In the genomic region with DNA sequence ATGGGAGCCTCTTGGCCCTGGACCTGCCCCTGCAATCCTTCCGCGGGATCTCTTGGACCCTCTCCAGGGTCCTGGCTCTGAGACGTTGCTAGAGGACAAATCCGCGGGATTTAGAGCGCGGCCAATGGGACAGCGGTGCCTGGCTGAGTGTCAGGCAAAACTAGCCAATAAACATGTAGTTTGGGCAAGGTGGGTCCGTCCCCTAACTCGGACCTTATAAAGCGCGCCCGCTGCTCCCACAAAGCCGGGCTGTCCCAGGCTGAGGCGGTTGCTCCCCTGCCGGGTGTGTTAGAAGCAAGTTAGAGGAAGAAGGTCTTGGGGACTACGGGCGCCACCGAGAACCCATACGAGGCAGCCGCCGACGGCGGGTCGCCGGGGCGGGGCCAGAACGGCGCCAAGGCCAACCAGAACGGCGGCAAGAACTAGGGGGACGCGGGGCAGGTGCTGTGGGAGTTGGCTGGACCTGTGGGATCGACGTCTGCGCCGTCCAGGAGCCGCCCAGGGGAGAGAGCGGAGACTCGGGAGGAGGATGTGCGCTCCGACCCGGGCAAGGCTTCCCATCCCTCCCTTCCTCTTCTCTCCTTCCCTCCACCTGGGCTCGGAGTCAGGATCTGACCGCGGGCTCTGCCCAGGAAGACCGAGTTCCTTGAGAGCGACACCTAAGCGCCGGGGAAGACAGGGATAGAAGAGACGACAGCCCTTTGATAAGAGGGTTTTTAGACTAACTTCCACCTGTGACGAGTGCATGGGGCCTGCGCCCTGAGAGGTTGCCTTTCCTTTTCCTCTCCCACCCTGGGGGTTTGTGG, we compare ENCODE assay signal across 8 cellular contexts. TPM values are rescaled to one million over a fixed set of nuclear protein-coding genes. Genes with fewer than 3 reads are reported as not detected.
DNase-seq lines count a peak whose midpoint lies in the region; ATAC-seq and TF ChIP-seq lines count a peak whose summit lies in the region.

No MANE protein-coding gene starts in this region.

- DNase-seq in EL (peak; percentile 99), GM23248 (peak; percentile 96), fibroblast of the conjunctiva (ENCODE audit: low read depth) (peak; percentile 95), natural killer cell (peak; percentile 33)
- peak; percentile 78 for DNase-seq in activated T-helper 2 cell treated with anti-CD3 and anti-CD28 coated beads, Interferon-gamma antibody, Interleukin-2, Interleukin-4, amounts not matched to agents 10 μg/mL and 5 μg/mL and 100 μg/mL, durations not matched to agents 14 hours and 24 hours and 36 hours (ENCODE audit: low spot score)

- no peaks in the 10 kb centered on the region for H3K9me2 ChIP-seq in GM23248 (ENCODE audit: insufficient read depth)

- H3K79me2 ChIP-seq in GM23248 (ENCODE audit: insufficient read depth) (peaks cover 23% of the 10 kb centered on the region), KMS-11 (ENCODE audit: insufficient read depth, low read depth) (peaks cover 50% of the 10 kb centered on the region)

- intact Hi-C loops in activated T-helper 2 cell treated with anti-CD3 and anti-CD28 coated beads, Interferon-gamma antibody, Interleukin-2, Interleukin-4, amounts not matched to agents 10 μg/mL and 5 μg/mL and 100 μg/mL, durations not matched to agents 14 hours and 24 hours and 36 hours (cut with micrococcal nuclease): loop anchor here (1.0 to 5.0 kb wide), 5 partner anchors 12 to 502 kb away; a partner anchor contains a TSS
- intact Hi-C loops in natural killer cell (cut with micrococcal nuclease): loop anchor here (2.0 to 10.0 kb wide), 3 partner anchors 378 to 600 kb away; no protein-coding TSS in a partner anchor

- H3K4me1 ChIP-seq in GM23248 (ENCODE audit: insufficient read depth) (peaks cover 28% of the 10 kb centered on the region), KMS-11 (ENCODE audit: low read depth, poor library complexity, severe bottlenecking) (peaks cover 54% of the 10 kb centered on the region), stomach smooth muscle (ENCODE audit: control insufficient read depth, insufficient read depth, low read length) (peaks cover 10% of the 10 kb centered on the region)

- H3F3A ChIP-seq in GM23248 (ENCODE audit: insufficient read depth): peaks cover 36% of the 10 kb centered on the region

- peak overlapping the region; percentile 76 for H3K9ac ChIP-seq in GM23248
- peak overlapping the region; percentile 76 for H3K9ac ChIP-seq in KMS-11
- peak overlapping the region; percentile 63 to 79 for H3K9ac ChIP-seq in stomach smooth muscle (ENCODE audit: low read length in 2 of 2)

- 0 out of 2 replicates have a peak overlapping the region, but pooled peaks have one; percentile 7 for H3K27ac ChIP-seq in GM23248
- peak overlapping the region; percentile 64 for H3K27ac ChIP-seq in KMS-11
- peak overlapping the region; percentile 43 for H3K27ac ChIP-seq in stomach smooth muscle (ENCODE audit: low read length)

- H3K4me3 Mint-ChIP-seq in activated T-helper 2 cell treated with anti-CD3 and anti-CD28 coated beads, Interferon-gamma antibody, Interleukin-2, Interleukin-4, amounts not matched to agents 10 μg/mL and 5 μg/mL and 100 μg/mL, durations not matched to agents 14 hours and 24 hours and 36 hours (ENCODE audit: low read depth): no peak overlapping the region
- no peak overlapping the region for H3K4me3 Mint-ChIP-seq in natural killer cell

- peaks cover 8% of the 10 kb centered on the region for H3K36me3 Mint-ChIP-seq in activated T-helper 2 cell treated with anti-CD3 and anti-CD28 coated beads, Interferon-gamma antibody, Interleukin-2, Interleukin-4, amounts not matched to agents 10 μg/mL and 5 μg/mL and 100 μg/mL, durations not matched to agents 14 hours and 24 hours and 36 hours (ENCODE audit: low read depth)
- no peaks in the 10 kb centered on the region for H3K36me3 Mint-ChIP-seq in natural killer cell

- no peaks in the 10 kb centered on the region for H3K36me3 ChIP-seq in GM23248 (ENCODE audit: low read depth)
- peaks cover 12% of the 10 kb centered on the region; the same call in 1 of the 2 replicates for H3K36me3 ChIP-seq in KMS-11 (ENCODE audit: insufficient read depth)
- no peaks in the 10 kb centered on the region for H3K36me3 ChIP-seq in stomach smooth muscle (ENCODE audit: control insufficient read depth in 2 of 2, insufficient read depth in 2 of 2, low read length in 2 of 2)

- no peak overlapping the region for H3K27ac Mint-ChIP-seq in activated T-helper 2 cell treated with anti-CD3 and anti-CD28 coated beads, Interferon-gamma antibody, Interleukin-2, Interleukin-4, amounts not matched to agents 10 μg/mL and 5 μg/mL and 100 μg/mL, durations not matched to agents 14 hours and 24 hours and 36 hours
- H3K27ac Mint-ChIP-seq in natural killer cell: no peak overlapping the region

- H2AFZ ChIP-seq in GM23248 (peak overlapping the region; percentile 96), KMS-11 (ENCODE audit: low read depth) (peak overlapping the region; percentile 64)

- H3K27me3 Mint-ChIP-seq in activated T-helper 2 cell treated with anti-CD3 and anti-CD28 coated beads, Interferon-gamma antibody, Interleukin-2, Interleukin-4, amounts not matched to agents 10 μg/mL and 5 μg/mL and 100 μg/mL, durations not matched to agents 14 hours and 24 hours and 36 hours (ENCODE audit: low read depth): no peaks in the 10 kb centered on the region
- H3K27me3 Mint-ChIP-seq in natural killer cell (ENCODE audit: low read depth in 2 of 2): peaks cover 0 to 5% of the 10 kb centered on the region in 2 donors

- H3K4me1 Mint-ChIP-seq in activated T-helper 2 cell treated with anti-CD3 and anti-CD28 coated beads, Interferon-gamma antibody, Interleukin-2, Interleukin-4, amounts not matched to agents 10 μg/mL and 5 μg/mL and 100 μg/mL, durations not matched to agents 14 hours and 24 hours and 36 hours (ENCODE audit: low read depth): peaks cover 16% of the 10 kb centered on the region
- peaks cover 0 to 3% of the 10 kb centered on the region in 2 donors for H3K4me1 Mint-ChIP-seq in natural killer cell

- no peaks in the 10 kb centered on the region for H3K9me3 Mint-ChIP-seq in activated T-helper 2 cell treated with anti-CD3 and anti-CD28 coated beads, Interferon-gamma antibody, Interleukin-2, Interleukin-4, amounts not matched to agents 10 μg/mL and 5 μg/mL and 100 μg/mL, durations not matched to agents 14 hours and 24 hours and 36 hours
- no peaks in the 10 kb centered on the region for H3K9me3 Mint-ChIP-seq in natural killer cell

- WGBS in GM23248 (ENCODE audit: low coverage in 1 of 2, low lambda C conversion rate in 2 of 2, missing lambda C conversion rate in 2 of 2), 2 experiments: 1% methylated on average over 53 of the region's 53 CpGs

- in situ Hi-C loops in GM23248 (cut with MboI): loop anchor here (5.0 kb wide), 1 partner anchor 257 kb away; no protein-coding TSS in a partner anchor

- H3K4me2 ChIP-seq in GM23248 (ENCODE audit: unreplicated experiment): peak overlapping the region; percentile 99
- peak overlapping the region; percentile 99 for H3K4me2 ChIP-seq in KMS-11

- H4K20me1 ChIP-seq in GM23248 (ENCODE audit: insufficient read depth): no peaks in the 10 kb centered on the region
- no peaks in the 10 kb centered on the region for H4K20me1 ChIP-seq in KMS-11 (ENCODE audit: insufficient read depth)

- H3K9me3 ChIP-seq in GM23248 (ENCODE audit: low read depth) (no peaks in the 10 kb centered on the region), stomach smooth muscle (ENCODE audit: control insufficient read depth in 2 of 2, low read length in 2 of 2) (no peaks in the 10 kb centered on the region)

- TF ChIP-seq CTCF in KMS-11 (conservative IDR thresholded peaks at IDR 0.05; ENCODE audit: low read depth, low read length): no peak
- no peak for TF ChIP-seq CTCF in natural killer cell (IDR thresholded peaks at IDR 0.05)

- peak; percentile 79 to 87 (median 80) for ATAC-seq in natural killer cell

- peak overlapping the region; percentile 91 for H3K4me3 ChIP-seq in GM23248
- H3K4me3 ChIP-seq in KMS-11 (IDR thresholded peaks at IDR 0.05; ENCODE audit: insufficient read depth, low read depth, low read length): no peak overlapping the region
- H3K4me3 ChIP-seq in stomach smooth muscle (ENCODE audit: low read length in 2 of 2): peak overlapping the region; percentile 77 to 86

- H3K27me3 ChIP-seq in GM23248 (replicated peaks; ENCODE audit: insufficient read depth) (no peaks in the 10 kb centered on the region), KMS-11 (ENCODE audit: insufficient read depth, low read depth) (no peaks in the 10 kb centered on the region), stomach smooth muscle (ENCODE audit: control insufficient read depth in 1 of 2, insufficient read depth in 2 of 2, low read length in 2 of 2) (no peaks in the 10 kb centered on the region)

TF ChIP-seq in PFSK-1, 5 proteins besides CTCF, POLR2A, EP300 and RAD21:
- TF ChIP-seq TAF1 (IDR thresholded peaks at IDR 0.05; ENCODE audit: borderline replicate concordance, insufficient read depth, low read length): peak; percentile 75; the same call in 1 of the 2 replicates
- no peak for TF ChIP-seq SIN3A (IDR thresholded peaks at IDR 0.05; ENCODE audit: borderline replicate concordance, insufficient read depth, low read length)
- TF ChIP-seq POLR2AphosphoS5 (IDR thresholded peaks at IDR 0.05; ENCODE audit: low read depth, low read length): peak; percentile 82

RNA-seq across cellular contexts. Expression of a gene that starts 6.5 kb away (rescaled TPM):
- total RNA-seq in GM23248 (2014; rRNA removed; shearing (Covaris generic)): 64.0 and 68.4 TPM in 2 replicates
- polyA plus RNA-seq in GM23248 (2016; fragmentation: Nextera tagmentation; extraction: Ambion mirVana): 95.1 and 96.0 TPM in 2 replicates
- polyA plus RNA-seq in PFSK-1 (2012; ENCODE audit: insufficient read length, low read depth): 3.8 TPM
- 17.0 and 18.9 TPM in 2 replicates for total RNA-seq in activated T-helper 2 cell treated with anti-CD3 and anti-CD28 coated beads, Interferon-gamma antibody, Interleukin-2, Interleukin-4, amounts not matched to agents 10 μg/mL and 5 μg/mL and 100 μg/mL, durations not matched to agents 14 hours and 24 hours and 36 hours
- 1 to 10 TPM; 4.8 to 5.6 (median 5.3) TPM for total RNA-seq in natural killer cell

Comparison
In these comparisons a context has a peak if more than half of its experiments do, and no peak if none do; other contexts are left out.
1. DNase-seq: peak in every context shown above with its lines; median percentile 99 in EL; 96 in GM23248; 95 in fibroblast of the conjunctiva; 78 in activated T-helper 2 cell treated with anti-CD3 and anti-CD28 coated beads, Interferon-gamma antibody, Interleukin-2, Interleukin-4, amounts not matched to agents 10 μg/mL and 5 μg/mL and 100 μg/mL, durations not matched to agents 14 hours and 24 hours and 36 hours; 33 in natural killer cell.
2. H3K27ac ChIP-seq: peak in every context shown above with its lines; median percentile 64 in KMS-11; 43 in stomach smooth muscle; 7 in GM23248.